ENCODE assay signal across 1 cellular context in the genomic region with DNA sequence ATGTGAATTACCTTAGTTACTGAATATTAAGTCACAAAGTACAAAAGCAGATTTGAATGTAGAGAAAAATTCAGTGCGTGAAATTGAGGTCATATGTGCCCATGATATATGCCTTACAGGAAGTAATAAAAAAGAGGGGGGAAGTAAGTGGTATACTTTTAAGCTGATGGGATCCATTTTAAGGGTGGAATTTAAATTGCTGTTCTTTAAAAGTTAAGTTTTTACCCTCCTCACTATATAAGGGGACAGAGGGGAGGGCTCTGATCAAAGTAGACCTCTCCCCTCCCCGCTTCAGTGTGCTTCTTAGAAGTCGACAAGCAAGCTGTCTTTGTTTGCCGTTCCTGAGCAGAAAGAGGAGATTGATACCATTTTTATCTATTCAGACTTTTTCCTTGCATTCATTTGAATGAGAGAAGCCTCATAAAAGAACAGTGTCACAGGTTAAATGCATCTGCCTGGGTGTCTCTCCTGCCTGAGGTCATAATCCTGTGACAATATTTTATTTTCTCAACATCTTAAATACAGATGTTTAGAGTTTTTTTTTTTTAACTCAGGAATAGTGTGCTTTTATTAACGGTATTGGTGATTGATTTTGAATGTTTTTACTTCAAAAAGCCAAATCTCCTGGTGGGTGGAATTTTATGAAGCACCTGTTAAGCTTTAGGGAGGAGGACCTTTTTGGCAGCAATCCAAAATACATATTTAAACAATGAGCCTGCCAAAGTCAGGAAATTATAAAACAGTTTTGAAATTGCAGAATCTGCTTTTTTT.
A peak's percentile ranks its signal among the peaks of the same experiment; 100 is the strongest.
TF ChIP-seq lines count a peak whose summit lies in the region.

No MANE protein-coding gene starts in this region.

TF ChIP-seq in HEK293, 187 proteins besides CTCF, POLR2A, EP300 and RAD21 (continued from another document and continues in another):
- TF ChIP-seq, protein P1, sequence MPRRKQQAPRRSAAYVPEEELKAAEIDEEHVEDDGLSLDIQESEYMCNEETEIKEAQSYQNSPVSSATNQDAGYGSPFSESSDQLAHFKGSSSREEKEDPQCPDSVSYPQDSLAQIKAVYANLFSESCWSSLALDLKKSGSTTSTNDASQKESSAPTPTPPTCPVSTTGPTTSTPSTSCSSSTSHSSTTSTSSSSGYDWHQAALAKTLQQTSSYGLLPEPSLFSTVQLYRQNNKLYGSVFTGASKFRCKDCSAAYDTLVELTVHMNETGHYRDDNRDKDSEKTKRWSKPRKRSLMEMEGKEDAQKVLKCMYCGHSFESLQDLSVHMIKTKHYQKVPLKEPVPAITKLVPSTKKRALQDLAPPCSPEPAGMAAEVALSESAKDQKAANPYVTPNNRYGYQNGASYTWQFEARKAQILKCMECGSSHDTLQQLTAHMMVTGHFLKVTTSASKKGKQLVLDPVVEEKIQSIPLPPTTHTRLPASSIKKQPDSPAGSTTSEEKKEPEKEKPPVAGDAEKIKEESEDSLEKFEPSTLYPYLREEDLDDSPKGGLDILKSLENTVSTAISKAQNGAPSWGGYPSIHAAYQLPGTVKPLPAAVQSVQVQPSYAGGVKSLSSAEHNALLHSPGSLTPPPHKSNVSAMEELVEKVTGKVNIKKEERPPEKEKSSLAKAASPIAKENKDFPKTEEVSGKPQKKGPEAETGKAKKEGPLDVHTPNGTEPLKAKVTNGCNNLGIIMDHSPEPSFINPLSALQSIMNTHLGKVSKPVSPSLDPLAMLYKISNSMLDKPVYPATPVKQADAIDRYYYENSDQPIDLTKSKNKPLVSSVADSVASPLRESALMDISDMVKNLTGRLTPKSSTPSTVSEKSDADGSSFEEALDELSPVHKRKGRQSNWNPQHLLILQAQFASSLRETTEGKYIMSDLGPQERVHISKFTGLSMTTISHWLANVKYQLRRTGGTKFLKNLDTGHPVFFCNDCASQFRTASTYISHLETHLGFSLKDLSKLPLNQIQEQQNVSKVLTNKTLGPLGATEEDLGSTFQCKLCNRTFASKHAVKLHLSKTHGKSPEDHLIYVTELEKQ (tag by site-specific recombination; IDR thresholded peaks at IDR 0.05; ENCODE audit: borderline replicate concordance), result no peak
- TF ChIP-seq, protein P2, sequence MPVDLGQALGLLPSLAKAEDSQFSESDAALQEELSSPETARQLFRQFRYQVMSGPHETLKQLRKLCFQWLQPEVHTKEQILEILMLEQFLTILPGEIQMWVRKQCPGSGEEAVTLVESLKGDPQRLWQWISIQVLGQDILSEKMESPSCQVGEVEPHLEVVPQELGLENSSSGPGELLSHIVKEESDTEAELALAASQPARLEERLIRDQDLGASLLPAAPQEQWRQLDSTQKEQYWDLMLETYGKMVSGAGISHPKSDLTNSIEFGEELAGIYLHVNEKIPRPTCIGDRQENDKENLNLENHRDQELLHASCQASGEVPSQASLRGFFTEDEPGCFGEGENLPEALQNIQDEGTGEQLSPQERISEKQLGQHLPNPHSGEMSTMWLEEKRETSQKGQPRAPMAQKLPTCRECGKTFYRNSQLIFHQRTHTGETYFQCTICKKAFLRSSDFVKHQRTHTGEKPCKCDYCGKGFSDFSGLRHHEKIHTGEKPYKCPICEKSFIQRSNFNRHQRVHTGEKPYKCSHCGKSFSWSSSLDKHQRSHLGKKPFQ (tag by site-specific recombination; IDR thresholded peaks at IDR 0.05), result peak; percentile 60; the same call in 1 of the 2 replicates
- no peak for TF ChIP-seq ZFP69B (tag by site-specific recombination; IDR thresholded peaks at IDR 0.05)
- no peak for TF ChIP-seq ZSCAN16 (tag by site-specific recombination; IDR thresholded peaks at IDR 0.05)
- TF ChIP-seq ZBTB48 (tag by site-specific recombination; IDR thresholded peaks at IDR 0.05), result no peak
- peak; percentile 49; the same call in 1 of the 2 replicates for TF ChIP-seq ZNF366 (tag by site-specific recombination; conservative IDR thresholded peaks at IDR 0.05)
- no peak for TF ChIP-seq ZNF121 (tag by site-specific recombination; IDR thresholded peaks at IDR 0.05)
- TF ChIP-seq KLF10 (tag by site-specific recombination; IDR thresholded peaks at IDR 0.05), result peak; percentile 68; the same call in 1 of the 2 replicates
- no peak for TF ChIP-seq ZNF521 (tag by site-specific recombination; IDR thresholded peaks at IDR 0.05)
- TF ChIP-seq, protein P3, sequence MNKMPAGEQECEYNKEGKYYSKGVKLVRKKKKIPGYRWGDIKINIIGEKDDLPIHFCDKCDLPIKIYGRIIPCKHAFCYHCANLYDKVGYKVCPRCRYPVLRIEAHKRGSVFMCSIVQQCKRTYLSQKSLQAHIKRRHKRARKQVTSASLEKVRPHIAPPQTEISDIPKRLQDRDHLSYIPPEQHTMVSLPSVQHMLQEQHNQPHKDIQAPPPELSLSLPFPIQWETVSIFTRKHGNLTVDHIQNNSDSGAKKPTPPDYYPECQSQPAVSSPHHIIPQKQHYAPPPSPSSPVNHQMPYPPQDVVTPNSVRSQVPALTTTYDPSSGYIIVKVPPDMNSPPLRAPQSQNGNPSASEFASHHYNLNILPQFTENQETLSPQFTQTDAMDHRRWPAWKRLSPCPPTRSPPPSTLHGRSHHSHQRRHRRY (tag by site-specific recombination; IDR thresholded peaks at IDR 0.05), result no peak
- TF ChIP-seq ZNF707 (tag by site-specific recombination; IDR thresholded peaks at IDR 0.05), result no peak
- TF ChIP-seq ZNF394 (tag by site-specific recombination; IDR thresholded peaks at IDR 0.05; ENCODE audit: borderline replicate concordance), result peak; percentile 57
- TF ChIP-seq ZNF354C (tag by site-specific recombination; IDR thresholded peaks at IDR 0.05; ENCODE audit: borderline replicate concordance, low read depth), result no peak
- no peak for TF ChIP-seq ZNF324 (tag by site-specific recombination; IDR thresholded peaks at IDR 0.05)
- TF ChIP-seq ZNF629 (tag by site-specific recombination; IDR thresholded peaks at IDR 0.05), result peak; percentile 69
- TF ChIP-seq, protein P4, sequence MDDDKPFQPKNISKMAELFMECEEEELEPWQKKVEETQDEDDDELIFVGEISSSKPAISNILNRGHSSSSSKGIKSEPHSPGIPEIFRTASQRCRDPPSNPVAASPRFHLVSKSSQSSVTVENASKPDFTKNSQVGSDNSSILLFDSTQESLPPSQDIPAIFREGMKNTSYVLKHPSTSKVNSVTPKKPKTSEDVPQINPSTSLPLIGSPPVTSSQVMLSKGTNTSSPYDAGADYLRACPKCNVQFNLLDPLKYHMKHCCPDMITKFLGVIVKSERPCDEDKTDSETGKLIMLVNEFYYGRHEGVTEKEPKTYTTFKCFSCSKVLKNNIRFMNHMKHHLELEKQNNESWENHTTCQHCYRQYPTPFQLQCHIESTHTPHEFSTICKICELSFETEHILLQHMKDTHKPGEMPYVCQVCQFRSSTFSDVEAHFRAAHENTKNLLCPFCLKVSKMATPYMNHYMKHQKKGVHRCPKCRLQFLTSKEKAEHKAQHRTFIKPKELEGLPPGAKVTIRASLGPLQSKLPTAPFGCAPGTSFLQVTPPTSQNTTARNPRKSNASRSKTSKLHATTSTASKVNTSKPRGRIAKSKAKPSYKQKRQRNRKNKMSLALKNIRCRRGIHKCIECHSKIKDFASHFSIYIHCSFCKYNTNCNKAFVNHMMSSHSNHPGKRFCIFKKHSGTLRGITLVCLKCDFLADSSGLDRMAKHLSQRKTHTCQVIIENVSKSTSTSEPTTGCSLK (tag by site-specific recombination; IDR thresholded peaks at IDR 0.05), result no peak
- no peak for TF ChIP-seq ZNF266 (tag by site-specific recombination; IDR thresholded peaks at IDR 0.05; ENCODE audit: low read depth)
- TF ChIP-seq ZNF560 (tag by site-specific recombination; IDR thresholded peaks at IDR 0.05; ENCODE audit: borderline replicate concordance), result no peak
- TF ChIP-seq, protein P5, sequence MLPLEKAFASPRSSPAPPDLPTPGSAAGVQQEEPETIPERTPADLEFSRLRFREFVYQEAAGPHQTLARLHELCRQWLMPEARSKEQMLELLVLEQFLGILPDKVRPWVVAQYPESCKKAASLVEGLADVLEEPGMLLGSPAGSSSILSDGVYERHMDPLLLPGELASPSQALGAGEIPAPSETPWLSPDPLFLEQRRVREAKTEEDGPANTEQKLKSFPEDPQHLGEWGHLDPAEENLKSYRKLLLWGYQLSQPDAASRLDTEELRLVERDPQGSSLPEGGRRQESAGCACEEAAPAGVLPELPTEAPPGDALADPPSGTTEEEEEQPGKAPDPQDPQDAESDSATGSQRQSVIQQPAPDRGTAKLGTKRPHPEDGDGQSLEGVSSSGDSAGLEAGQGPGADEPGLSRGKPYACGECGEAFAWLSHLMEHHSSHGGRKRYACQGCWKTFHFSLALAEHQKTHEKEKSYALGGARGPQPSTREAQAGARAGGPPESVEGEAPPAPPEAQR (tag by site-specific recombination; IDR thresholded peaks at IDR 0.05), result no peak
- TF ChIP-seq KLF16 (tag by site-specific recombination; IDR thresholded peaks at IDR 0.05), result no peak
- TF ChIP-seq, protein P6, sequence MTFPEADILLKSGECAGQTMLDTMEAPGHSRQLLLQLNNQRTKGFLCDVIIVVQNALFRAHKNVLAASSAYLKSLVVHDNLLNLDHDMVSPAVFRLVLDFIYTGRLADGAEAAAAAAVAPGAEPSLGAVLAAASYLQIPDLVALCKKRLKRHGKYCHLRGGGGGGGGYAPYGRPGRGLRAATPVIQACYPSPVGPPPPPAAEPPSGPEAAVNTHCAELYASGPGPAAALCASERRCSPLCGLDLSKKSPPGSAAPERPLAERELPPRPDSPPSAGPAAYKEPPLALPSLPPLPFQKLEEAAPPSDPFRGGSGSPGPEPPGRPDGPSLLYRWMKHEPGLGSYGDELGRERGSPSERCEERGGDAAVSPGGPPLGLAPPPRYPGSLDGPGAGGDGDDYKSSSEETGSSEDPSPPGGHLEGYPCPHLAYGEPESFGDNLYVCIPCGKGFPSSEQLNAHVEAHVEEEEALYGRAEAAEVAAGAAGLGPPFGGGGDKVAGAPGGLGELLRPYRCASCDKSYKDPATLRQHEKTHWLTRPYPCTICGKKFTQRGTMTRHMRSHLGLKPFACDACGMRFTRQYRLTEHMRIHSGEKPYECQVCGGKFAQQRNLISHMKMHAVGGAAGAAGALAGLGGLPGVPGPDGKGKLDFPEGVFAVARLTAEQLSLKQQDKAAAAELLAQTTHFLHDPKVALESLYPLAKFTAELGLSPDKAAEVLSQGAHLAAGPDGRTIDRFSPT (tag by site-specific recombination; IDR thresholded peaks at IDR 0.05), result no peak
- TF ChIP-seq ZNF843 (tag by site-specific recombination; IDR thresholded peaks at IDR 0.05), result peak; percentile 68
- TF ChIP-seq ZNF2 (tag by site-specific recombination; IDR thresholded peaks at IDR 0.05), result 0 out of 2 replicates have a peak, but pooled peaks have one; percentile 38
- TF ChIP-seq, protein P7, sequence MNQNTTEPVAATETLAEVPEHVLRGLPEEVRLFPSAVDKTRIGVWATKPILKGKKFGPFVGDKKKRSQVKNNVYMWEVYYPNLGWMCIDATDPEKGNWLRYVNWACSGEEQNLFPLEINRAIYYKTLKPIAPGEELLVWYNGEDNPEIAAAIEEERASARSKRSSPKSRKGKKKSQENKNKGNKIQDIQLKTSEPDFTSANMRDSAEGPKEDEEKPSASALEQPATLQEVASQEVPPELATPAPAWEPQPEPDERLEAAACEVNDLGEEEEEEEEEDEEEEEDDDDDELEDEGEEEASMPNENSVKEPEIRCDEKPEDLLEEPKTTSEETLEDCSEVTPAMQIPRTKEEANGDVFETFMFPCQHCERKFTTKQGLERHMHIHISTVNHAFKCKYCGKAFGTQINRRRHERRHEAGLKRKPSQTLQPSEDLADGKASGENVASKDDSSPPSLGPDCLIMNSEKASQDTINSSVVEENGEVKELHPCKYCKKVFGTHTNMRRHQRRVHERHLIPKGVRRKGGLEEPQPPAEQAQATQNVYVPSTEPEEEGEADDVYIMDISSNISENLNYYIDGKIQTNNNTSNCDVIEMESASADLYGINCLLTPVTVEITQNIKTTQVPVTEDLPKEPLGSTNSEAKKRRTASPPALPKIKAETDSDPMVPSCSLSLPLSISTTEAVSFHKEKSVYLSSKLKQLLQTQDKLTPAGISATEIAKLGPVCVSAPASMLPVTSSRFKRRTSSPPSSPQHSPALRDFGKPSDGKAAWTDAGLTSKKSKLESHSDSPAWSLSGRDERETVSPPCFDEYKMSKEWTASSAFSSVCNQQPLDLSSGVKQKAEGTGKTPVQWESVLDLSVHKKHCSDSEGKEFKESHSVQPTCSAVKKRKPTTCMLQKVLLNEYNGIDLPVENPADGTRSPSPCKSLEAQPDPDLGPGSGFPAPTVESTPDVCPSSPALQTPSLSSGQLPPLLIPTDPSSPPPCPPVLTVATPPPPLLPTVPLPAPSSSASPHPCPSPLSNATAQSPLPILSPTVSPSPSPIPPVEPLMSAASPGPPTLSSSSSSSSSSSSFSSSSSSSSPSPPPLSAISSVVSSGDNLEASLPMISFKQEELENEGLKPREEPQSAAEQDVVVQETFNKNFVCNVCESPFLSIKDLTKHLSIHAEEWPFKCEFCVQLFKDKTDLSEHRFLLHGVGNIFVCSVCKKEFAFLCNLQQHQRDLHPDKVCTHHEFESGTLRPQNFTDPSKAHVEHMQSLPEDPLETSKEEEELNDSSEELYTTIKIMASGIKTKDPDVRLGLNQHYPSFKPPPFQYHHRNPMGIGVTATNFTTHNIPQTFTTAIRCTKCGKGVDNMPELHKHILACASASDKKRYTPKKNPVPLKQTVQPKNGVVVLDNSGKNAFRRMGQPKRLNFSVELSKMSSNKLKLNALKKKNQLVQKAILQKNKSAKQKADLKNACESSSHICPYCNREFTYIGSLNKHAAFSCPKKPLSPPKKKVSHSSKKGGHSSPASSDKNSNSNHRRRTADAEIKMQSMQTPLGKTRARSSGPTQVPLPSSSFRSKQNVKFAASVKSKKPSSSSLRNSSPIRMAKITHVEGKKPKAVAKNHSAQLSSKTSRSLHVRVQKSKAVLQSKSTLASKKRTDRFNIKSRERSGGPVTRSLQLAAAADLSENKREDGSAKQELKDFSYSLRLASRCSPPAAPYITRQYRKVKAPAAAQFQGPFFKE (tag by site-specific recombination; IDR thresholded peaks at IDR 0.05; ENCODE audit: borderline replicate concordance), result no peak
- no peak for TF ChIP-seq ZNF19 (tag by site-specific recombination; IDR thresholded peaks at IDR 0.05; ENCODE audit: low read depth)
- no peak for TF ChIP-seq MYNN (tag by site-specific recombination; IDR thresholded peaks at IDR 0.05; ENCODE audit: borderline replicate concordance)
- no peak for TF ChIP-seq ZNF747 (tag by site-specific recombination; IDR thresholded peaks at IDR 0.05)
- TF ChIP-seq ZNF664 (tag by site-specific recombination; IDR thresholded peaks at IDR 0.05), result peak; percentile 66
